ENCODE assay signal across 10 cellular contexts in genomic region chr12:111048991-111049390, GRCh38.
"Had no signal": no experiment of that assay in that cellular context is flagged by ENCODE, and none has a peak within 500 bp of the region (broad histone marks: within the 10 kb centered on the region; RNA-seq: fewer than 3 reads in every experiment).

No MANE protein-coding gene starts in this region.

- DNase-seq: H9, HCEC 1CT, HFFc6, IMR-90, KG1 had no signal

- H3K4me3 ChIP-seq: GM23338, K562 had no signal

- FAIRE-seq: H1, H54, K562 had no signal

- H3K27ac ChIP-seq: HL-60 had no signal
